16 cellular contexts compared by ENCODE assay signal in the genomic region with DNA sequence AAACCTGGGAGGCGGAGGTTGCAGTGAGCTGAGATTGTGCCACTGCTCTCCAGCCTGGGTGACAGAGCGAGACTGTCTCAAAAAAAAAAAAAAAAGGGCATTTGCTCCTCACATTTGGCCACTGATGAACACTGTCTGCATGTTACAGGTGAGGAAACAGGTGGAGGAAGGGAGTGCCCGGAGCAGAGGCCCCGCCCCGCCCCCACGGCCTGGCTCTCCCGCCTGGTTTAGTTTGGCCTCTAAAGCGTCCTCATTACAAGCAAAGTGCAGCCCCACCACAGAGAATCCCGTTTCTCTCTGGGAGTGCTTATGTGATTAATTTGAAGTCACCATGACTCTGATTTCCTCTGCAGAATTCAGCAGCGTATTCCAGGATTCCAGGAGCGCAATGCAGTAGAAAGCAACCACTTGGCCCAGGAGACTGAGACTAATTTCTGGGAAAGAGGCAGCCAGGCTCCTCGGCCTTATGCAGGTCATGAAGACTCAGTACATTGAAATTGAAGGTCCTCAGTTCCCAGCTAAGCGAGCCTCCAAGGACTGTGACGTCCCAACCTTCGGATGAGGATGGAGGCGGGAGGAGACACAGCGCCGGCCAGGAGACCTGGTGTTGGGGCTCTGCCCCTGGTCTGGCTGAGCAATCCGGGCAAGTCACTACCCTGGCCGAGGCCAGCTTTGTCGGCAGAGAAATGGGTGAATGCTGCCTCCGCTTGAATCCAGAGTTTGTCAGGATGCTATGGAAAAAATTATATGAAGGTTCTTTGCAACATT.
"Had no signal": no experiment of that assay in that cellular context is flagged by ENCODE, and none has a peak within 500 bp of the region (broad histone marks: within the 10 kb centered on the region; RNA-seq: fewer than 3 reads in every experiment).

No MANE protein-coding gene starts in this region.

- H3K9me3 ChIP-seq: breast epithelium, left lung, testis had no signal

- H3K27ac ChIP-seq: breast epithelium, coronary artery, left lung, testis had no signal

- H3K36me3 Mint-ChIP-seq: type B pancreatic cell had no signal

- ATAC-seq: activated CD8-positive, alpha-beta T cell treated with anti-CD3 and anti-CD28 coated beads for 36 hours; left lung had no signal

- DNase-seq: activated CD4-positive, alpha-beta T cell treated with anti-CD3 and anti-CD28 coated beads, Interleukin-2, amount 10 ng/mL, durations not matched to agents 24 days and 14 days; activated CD8-positive, alpha-beta T cell treated with anti-CD3 and anti-CD28 coated beads for 36 hours; activated naive CD4-positive, alpha-beta T cell treated with anti-CD3 and anti-CD28 coated beads, Interleukin-2, amount 50 U/mL, for 16 hours; activated T-cell treated with anti-CD3 and anti-CD28 coated beads, Interleukin-2, amount 50 U/mL, for 1 hour; hypothalamus; left lung; midbrain; nephron progenitor cell; retina; stimulated activated CD4-positive, alpha-beta T cell treated with anti-CD3 and anti-CD28 coated beads, Interleukin-15, amount 100 ng/mL, for 24 hours; stimulated activated CD4-positive, alpha-beta T cell treated with anti-CD3 and anti-CD28 coated beads, Interleukin-2, amount 100 ng/mL, for 48 hours; testis had no signal

- H3K4me1 ChIP-seq: breast epithelium had no signal

- H3K9me3 Mint-ChIP-seq: activated CD4-positive, alpha-beta T cell treated with anti-CD3 and anti-CD28 coated beads, Interleukin-2, amount 10 ng/mL, durations not matched to agents 24 days and 14 days; activated CD8-positive, alpha-beta T cell treated with anti-CD3 and anti-CD28 coated beads for 36 hours; nephron progenitor cell; T-helper 2 cell treated with Interferon-gamma antibody and Interleukin-4, amounts not matched to agents 5 μg/mL and 100 μg/mL, for 36 hours; type B pancreatic cell had no signal

- H3K4me3 Mint-ChIP-seq: activated CD4-positive, alpha-beta T cell treated with anti-CD3 and anti-CD28 coated beads, Interleukin-2, amount 10 ng/mL, durations not matched to agents 24 days and 14 days; activated CD8-positive, alpha-beta T cell treated with anti-CD3 and anti-CD28 coated beads for 36 hours; nephron progenitor cell; T-helper 2 cell treated with Interferon-gamma antibody and Interleukin-4, amounts not matched to agents 5 μg/mL and 100 μg/mL, for 36 hours; type B pancreatic cell had no signal

- H3K27me3 ChIP-seq: breast epithelium, testis had no signal

- H3K4me3 ChIP-seq: breast epithelium, coronary artery, left lung, testis had no signal

- H3K36me3 ChIP-seq: breast epithelium, left lung had no signal

- H3K27ac Mint-ChIP-seq: activated CD4-positive, alpha-beta T cell treated with anti-CD3 and anti-CD28 coated beads, Interleukin-2, amount 10 ng/mL, durations not matched to agents 24 days and 14 days; activated CD8-positive, alpha-beta T cell treated with anti-CD3 and anti-CD28 coated beads for 36 hours; nephron progenitor cell; T-helper 2 cell treated with Interferon-gamma antibody and Interleukin-4, amounts not matched to agents 5 μg/mL and 100 μg/mL, for 36 hours; type B pancreatic cell had no signal
